In the genomic region with DNA sequence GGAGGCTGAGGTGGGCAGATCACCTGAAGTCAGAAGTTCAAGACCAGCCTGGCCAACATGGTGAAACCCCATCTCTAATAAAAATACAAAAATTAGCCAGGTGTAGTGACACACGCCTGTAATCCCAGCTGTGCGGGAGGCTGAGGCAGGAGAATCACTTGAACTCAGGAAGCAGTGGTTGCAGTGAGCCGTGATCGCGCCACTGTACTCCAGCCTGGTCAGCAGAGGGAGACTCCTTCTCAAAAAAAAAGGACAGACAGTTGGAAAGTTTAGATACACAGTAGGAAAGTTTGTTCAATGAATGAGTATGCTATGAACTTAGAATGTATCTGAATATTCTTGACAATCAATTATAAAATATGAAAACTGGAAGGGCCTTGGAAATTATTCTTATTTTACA, we compare ENCODE assay signal across 8 cellular contexts. TPM values are rescaled to one million over a fixed set of nuclear protein-coding genes. Genes with fewer than 3 reads are reported as not detected.
A peak's percentile ranks its signal among the peaks of the same experiment; 100 is the strongest.
DNase-seq lines count a peak whose midpoint lies in the region; ATAC-seq and TF ChIP-seq lines count a peak whose summit lies in the region.
"Not testable (repeated sequence)": the region's sequence is repeated elsewhere in the genome, so short reads cannot be mapped to it uniquely, and the experiment has no call there.

No MANE protein-coding gene starts in this region.

- not testable (repeated sequence) for H3K9ac ChIP-seq in neural progenitor cell

- H2AFZ ChIP-seq in neural progenitor cell (replicated peaks): not testable (repeated sequence)

- not testable (repeated sequence) for H3K4me2 ChIP-seq in neural progenitor cell

- H3K9me3 ChIP-seq in A673 (ENCODE audit: low read depth, low read length, poor library complexity, severe bottlenecking); left ventricle myocardium inferior (replicated peaks); neural progenitor cell (ENCODE audit: low read depth): not testable (repeated sequence)

- H3K27ac ChIP-seq in A673 (ENCODE audit: low read depth, low read length, poor library complexity, severe bottlenecking); left ventricle myocardium inferior (replicated peaks); neural progenitor cell: not testable (repeated sequence)

- CTCF ChIA-PET in A673 (lab: Charles Lee): not testable (repeated sequence)
- CTCF ChIA-PET in WTC11 (lab: Charles Lee): interaction anchor here (0.5 to 1.6 kb wide), 2 partner anchors 79 to 1230 kb away, joined by 3 to 6 read pairs; no protein-coding TSS in a partner anchor

- intact Hi-C loops in A673 (cut with micrococcal nuclease; ENCODE audit: unreplicated experiment); left ventricle myocardium inferior (cut with micrococcal nuclease): not testable (repeated sequence)

- H3K27ac Mint-ChIP-seq in HFFc6; endothelial cell (ENCODE audit: unreplicated experiment); neural progenitor cell: not testable (repeated sequence)
- peak overlapping the region; percentile 74; the same call in 1 of the 2 replicates for H3K27ac Mint-ChIP-seq in WTC11

- H3K4me1 ChIP-seq in A673 (ENCODE audit: insufficient read depth, low read length, poor library complexity, severe bottlenecking); left ventricle myocardium inferior: not testable (repeated sequence)
- peaks cover 14% of the 10 kb centered on the region for H3K4me1 ChIP-seq in neural progenitor cell

- H3K27me3 Mint-ChIP-seq in HFFc6 (ENCODE audit: insufficient read depth); WTC11 (ENCODE audit: low read depth); endothelial cell (ENCODE audit: unreplicated experiment); neural progenitor cell (ENCODE audit: insufficient read depth, low read depth): not testable (repeated sequence)

- TF ChIP-seq CTCF in A673 (conservative IDR thresholded peaks at IDR 0.05; ENCODE audit: low read depth, low read length): peak; percentile 24; the same call in 1 of the 2 replicates
- TF ChIP-seq CTCF in HFFc6 (IDR thresholded peaks at IDR 0.05): peak; percentile 54
- TF ChIP-seq CTCF in WTC11 (IDR thresholded peaks at IDR 0.05): not testable (repeated sequence)
- peak; percentile 18 for TF ChIP-seq CTCF in endothelial cell (IDR thresholded peaks at IDR 0.05; ENCODE audit: unreplicated experiment)
- TF ChIP-seq CTCF in left ventricle myocardium inferior (IDR thresholded peaks at IDR 0.05; ENCODE audit: borderline replicate concordance): peak; percentile 12
- TF ChIP-seq CTCF in neural progenitor cell (IDR thresholded peaks at IDR 0.05): peak; percentile 47

- not testable (repeated sequence) for H3F3A ChIP-seq in neural progenitor cell (ENCODE audit: low read depth)

- not testable (repeated sequence) for H3K4me3 Mint-ChIP-seq in HFFc6; WTC11; endothelial cell (ENCODE audit: unreplicated experiment); neural progenitor cell

- not testable (repeated sequence) for H3K36me3 ChIP-seq in A673 (ENCODE audit: insufficient read depth, low read length, poor library complexity, severe bottlenecking); left ventricle myocardium inferior; neural progenitor cell

- not testable (repeated sequence) for H3K9me3 Mint-ChIP-seq in HFFc6; WTC11; endothelial cell (ENCODE audit: unreplicated experiment); neural progenitor cell

- not testable (repeated sequence) for DNase-seq in A673 (ENCODE audit: low spot score); HFFc6; WTC11 (ENCODE audit: low spot score); endothelial cell (ENCODE audit: low spot score); left ventricle myocardium inferior
- DNase-seq in EH (ENCODE audit: low read depth) (peak; percentile 28), OCI-M1 (lab: John Stamatoyannopoulos, UW) (peak; percentile 12), neural progenitor cell (ENCODE audit: low spot score) (peak; percentile 13)

- H3K4me1 Mint-ChIP-seq in HFFc6 (ENCODE audit: low read depth); endothelial cell (ENCODE audit: unreplicated experiment); neural progenitor cell: not testable (repeated sequence)
- H3K4me1 Mint-ChIP-seq in WTC11: peaks cover 17% of the 10 kb centered on the region; the same call in 1 of the 2 replicates

- H3K79me2 ChIP-seq in neural progenitor cell (ENCODE audit: low read depth): not testable (repeated sequence)

- H4K20me1 ChIP-seq in neural progenitor cell (ENCODE audit: low read depth): not testable (repeated sequence)

- peak; percentile 55 for ATAC-seq in WTC11

- not testable (repeated sequence) for H3K36me3 Mint-ChIP-seq in HFFc6 (ENCODE audit: low read depth); endothelial cell (ENCODE audit: low read depth, unreplicated experiment)
- H3K36me3 Mint-ChIP-seq in WTC11 (peaks cover 30% of the 10 kb centered on the region), neural progenitor cell (peaks cover 16% of the 10 kb centered on the region)

- POLR2A ChIA-PET in A673 (lab: Charles Lee; ENCODE audit: low non-redundant PET); WTC11 (lab: Charles Lee): not testable (repeated sequence)

- H3K27me3 ChIP-seq in A673 (replicated peaks; ENCODE audit: insufficient read depth, low read depth, low read length, poor library complexity); left ventricle myocardium inferior (ENCODE audit: low read depth); neural progenitor cell: not testable (repeated sequence)

- not testable (repeated sequence) for BruUV-seq in A673 (replicated peaks; lab: Mats Ljungman, UMichigan)

- H3K4me3 ChIP-seq in A673 (ENCODE audit: low read depth, low read length, poor library complexity, severe bottlenecking); left ventricle myocardium inferior; neural progenitor cell: not testable (repeated sequence)

RNA-seq across cellular contexts. Expression of gene INVS, which starts 37.8 kb away (rescaled TPM):
- 21.8 and 23.3 TPM in 2 replicates for total RNA-seq in A673 (2021)
- 10 to 100 TPM; 13.5 to 16.5 (median 14.6) TPM for total RNA-seq in HFFc6 (2021; fragmentation: NEBNext Ultra II Directional; extraction: Animal tissue kit (Norgen Biotek cat#: 25700))
- 8.1 to 9.9 TPM (median 8.6 TPM) in 3 replicates for total RNA-seq in WTC11 (2021)
- total RNA-seq in endothelial cell (ENCODE audit: unreplicated experiment): 21.6 TPM
- total RNA-seq in left ventricle myocardium inferior: 6.7 TPM
- total RNA-seq in neural progenitor cell (ENCODE audit: low replicate concordance): 24.3 and 29.2 TPM in 2 replicates

RNA-seq across cellular contexts. Expression of gene ERP44, which starts 38.0 kb away (rescaled TPM):
- 14.4 and 16.8 TPM in 2 replicates for total RNA-seq in A673 (2021)
- total RNA-seq in HFFc6 (2021; fragmentation: NEBNext Ultra II Directional; extraction: Animal tissue kit (Norgen Biotek cat#: 25700)): 10 to 100 TPM; 22.7 to 30.5 (median 27.0) TPM
- total RNA-seq in WTC11 (2021): 13.2 to 14.1 TPM (median 13.7 TPM) in 3 replicates
- total RNA-seq in endothelial cell (ENCODE audit: unreplicated experiment): 14.5 TPM
- 15.6 TPM for total RNA-seq in left ventricle myocardium inferior
- total RNA-seq in neural progenitor cell (ENCODE audit: low replicate concordance): 12.0 and 18.0 TPM in 2 replicates
